Comparison of ENCODE assay signal across 1 cellular context in the genomic region with DNA sequence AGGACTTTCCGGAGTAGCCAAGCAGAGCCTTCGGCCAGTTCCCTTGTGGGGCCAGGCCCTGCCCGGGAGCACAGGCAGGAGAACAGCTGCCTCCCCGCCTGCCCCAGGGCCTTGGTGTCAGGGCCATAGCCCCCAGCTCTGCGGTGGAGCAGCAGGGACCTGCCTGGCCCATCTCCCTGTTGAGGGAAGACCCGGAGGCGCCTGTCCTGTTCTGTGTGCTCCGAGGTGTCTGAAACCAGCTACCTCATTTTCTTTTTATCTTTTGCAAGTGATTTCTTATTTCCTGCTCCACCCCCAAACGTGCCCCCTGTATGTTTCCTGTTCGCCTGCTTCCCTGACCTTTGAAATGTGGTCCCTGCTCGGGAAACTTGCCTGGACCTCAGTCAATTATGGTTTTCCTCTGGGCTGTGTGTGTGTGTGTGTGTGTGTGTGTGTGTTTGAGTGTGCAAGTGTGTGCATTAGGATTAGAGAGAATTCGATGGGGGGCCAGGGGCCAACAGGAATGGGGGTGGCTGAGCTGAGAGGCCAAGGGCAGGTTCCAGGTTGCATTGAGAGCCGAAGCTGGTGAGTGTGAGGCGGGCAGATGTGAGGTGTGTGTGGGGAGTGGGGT.
TF ChIP-seq lines count a peak whose summit lies in the region.

No MANE protein-coding gene starts in this region.

TF ChIP-seq in HepG2, 621 proteins besides CTCF, POLR2A, EP300 and RAD21 (continued from another document and continues in another):
- TF ChIP-seq ARID4A (CRISPR knock-in tag; IDR thresholded peaks at IDR 0.05; ENCODE audit: borderline replicate concordance): peak; percentile 54; the same call in 1 of the 2 replicates
- no peak for TF ChIP-seq ZNF496 (CRISPR knock-in tag; IDR thresholded peaks at IDR 0.05; ENCODE audit: insufficient replicate concordance)
- TF ChIP-seq, protein P1, sequence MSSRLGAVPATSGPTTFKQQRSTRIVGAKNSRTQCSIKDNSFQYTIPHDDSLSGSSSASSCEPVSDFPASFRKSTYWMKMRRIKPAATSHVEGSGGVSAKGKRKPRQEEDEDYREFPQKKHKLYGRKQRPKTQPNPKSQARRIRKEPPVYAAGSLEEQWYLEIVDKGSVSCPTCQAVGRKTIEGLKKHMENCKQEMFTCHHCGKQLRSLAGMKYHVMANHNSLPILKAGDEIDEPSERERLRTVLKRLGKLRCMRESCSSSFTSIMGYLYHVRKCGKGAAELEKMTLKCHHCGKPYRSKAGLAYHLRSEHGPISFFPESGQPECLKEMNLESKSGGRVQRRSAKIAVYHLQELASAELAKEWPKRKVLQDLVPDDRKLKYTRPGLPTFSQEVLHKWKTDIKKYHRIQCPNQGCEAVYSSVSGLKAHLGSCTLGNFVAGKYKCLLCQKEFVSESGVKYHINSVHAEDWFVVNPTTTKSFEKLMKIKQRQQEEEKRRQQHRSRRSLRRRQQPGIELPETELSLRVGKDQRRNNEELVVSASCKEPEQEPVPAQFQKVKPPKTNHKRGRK (CRISPR knock-in tag; IDR thresholded peaks at IDR 0.05): no peak
- TF ChIP-seq MTERF4 (CRISPR knock-in tag; IDR thresholded peaks at IDR 0.05): 0 out of 2 replicates have a peak, but pooled peaks have one; percentile 34
- peak; percentile 37 for TF ChIP-seq ERF (CRISPR knock-in tag; IDR thresholded peaks at IDR 0.05)
- TF ChIP-seq SMC3 (IDR thresholded peaks at IDR 0.05; ENCODE audit: low read length): peak; percentile 23; the same call in 1 of the 2 replicates
- TF ChIP-seq HIC2 (CRISPR knock-in tag; IDR thresholded peaks at IDR 0.05; ENCODE audit: low read depth): peak; percentile 72; the same call in 1 of the 2 replicates
- peak; percentile 81; the same call in 1 of the 2 replicates for TF ChIP-seq DPF2 (CRISPR knock-in tag; IDR thresholded peaks at IDR 0.05; ENCODE audit: borderline replicate concordance, low read depth)
- TF ChIP-seq MAFF (IDR thresholded peaks at IDR 0.05; ENCODE audit: low read depth, low read length): no peak
- no peak for TF ChIP-seq ZNF407 (CRISPR knock-in tag; IDR thresholded peaks at IDR 0.05; ENCODE audit: not compliant biosample characterization)
- TF ChIP-seq RFX3 (CRISPR knock-in tag; IDR thresholded peaks at IDR 0.05): no peak
- 0 out of 2 replicates have a peak, but pooled peaks have one; percentile 41 for TF ChIP-seq ZNF234 (CRISPR knock-in tag; conservative IDR thresholded peaks at IDR 0.05)
- TF ChIP-seq, protein P2, sequence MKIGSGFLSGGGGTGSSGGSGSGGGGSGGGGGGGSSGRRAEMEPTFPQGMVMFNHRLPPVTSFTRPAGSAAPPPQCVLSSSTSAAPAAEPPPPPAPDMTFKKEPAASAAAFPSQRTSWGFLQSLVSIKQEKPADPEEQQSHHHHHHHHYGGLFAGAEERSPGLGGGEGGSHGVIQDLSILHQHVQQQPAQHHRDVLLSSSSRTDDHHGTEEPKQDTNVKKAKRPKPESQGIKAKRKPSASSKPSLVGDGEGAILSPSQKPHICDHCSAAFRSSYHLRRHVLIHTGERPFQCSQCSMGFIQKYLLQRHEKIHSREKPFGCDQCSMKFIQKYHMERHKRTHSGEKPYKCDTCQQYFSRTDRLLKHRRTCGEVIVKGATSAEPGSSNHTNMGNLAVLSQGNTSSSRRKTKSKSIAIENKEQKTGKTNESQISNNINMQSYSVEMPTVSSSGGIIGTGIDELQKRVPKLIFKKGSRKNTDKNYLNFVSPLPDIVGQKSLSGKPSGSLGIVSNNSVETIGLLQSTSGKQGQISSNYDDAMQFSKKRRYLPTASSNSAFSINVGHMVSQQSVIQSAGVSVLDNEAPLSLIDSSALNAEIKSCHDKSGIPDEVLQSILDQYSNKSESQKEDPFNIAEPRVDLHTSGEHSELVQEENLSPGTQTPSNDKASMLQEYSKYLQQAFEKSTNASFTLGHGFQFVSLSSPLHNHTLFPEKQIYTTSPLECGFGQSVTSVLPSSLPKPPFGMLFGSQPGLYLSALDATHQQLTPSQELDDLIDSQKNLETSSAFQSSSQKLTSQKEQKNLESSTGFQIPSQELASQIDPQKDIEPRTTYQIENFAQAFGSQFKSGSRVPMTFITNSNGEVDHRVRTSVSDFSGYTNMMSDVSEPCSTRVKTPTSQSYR (CRISPR knock-in tag; IDR thresholded peaks at IDR 0.05; ENCODE audit: borderline replicate concordance): peak; percentile 44; the same call in 1 of the 2 replicates
- no peak for TF ChIP-seq MTF1 (CRISPR knock-in tag; IDR thresholded peaks at IDR 0.05)
- peak; percentile 36; the same call in 1 of the 2 replicates for TF ChIP-seq ISL2 (CRISPR knock-in tag; IDR thresholded peaks at IDR 0.05)
- no peak for TF ChIP-seq RERE (CRISPR knock-in tag; IDR thresholded peaks at IDR 0.05; ENCODE audit: low read depth)
